Comparison of ENCODE assay signal across 19 cellular contexts in the genomic region with DNA sequence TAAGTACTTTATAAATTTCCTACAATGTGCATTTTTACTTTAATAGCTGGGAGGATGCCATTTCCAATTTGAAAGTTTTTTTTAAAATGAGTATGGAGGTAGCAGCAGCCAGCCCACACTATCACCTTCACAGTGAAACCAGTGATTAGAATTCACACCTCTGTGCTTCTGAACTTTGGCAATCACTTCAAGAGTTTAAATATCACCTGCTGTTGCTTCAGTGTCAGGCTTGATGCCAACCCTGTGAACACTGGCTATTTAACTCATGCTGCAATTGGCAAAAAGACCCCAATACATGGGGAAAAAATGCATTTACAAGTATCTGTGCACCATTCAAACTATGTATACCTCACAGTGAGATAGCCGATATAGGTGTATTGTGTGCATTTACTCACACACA.
"Had no signal": no experiment of that assay in that cellular context is flagged by ENCODE, and none has a peak within 500 bp of the region (broad histone marks: within the 10 kb centered on the region; RNA-seq: fewer than 3 reads in every experiment).

No MANE protein-coding gene starts in this region.

- FAIRE-seq: RCC 7860 had no signal

- ATAC-seq: SK-N-SH treated with all-trans-retinoic acid at 6 μM for 48 hours had no signal

- DNase-seq: KBM-7, MV-4-11, NCI-H1048, NCI-H1105, NCI-H1417, NCI-H1436 treated with DMSO at 0.1 percent for 48 hours, NCI-H1694, NCI-H187 treated with DMSO at 0.1 percent for 48 hours, NCI-H2029 treated with DMSO at 0.1 percent for 48 hours, NCI-H2171 treated with DMSO at 0.1 percent for 48 hours, NCI-H345, NCI-H446 treated with DMSO at 0.1 percent for 48 hours, NCI-H510A treated with DMSO at 0.1 percent for 48 hours, NCI-H526, NCI-H82, RPMI8226, SHP77 had no signal
